Comparison of ENCODE assay signal across 8 cellular contexts in the genomic region with DNA sequence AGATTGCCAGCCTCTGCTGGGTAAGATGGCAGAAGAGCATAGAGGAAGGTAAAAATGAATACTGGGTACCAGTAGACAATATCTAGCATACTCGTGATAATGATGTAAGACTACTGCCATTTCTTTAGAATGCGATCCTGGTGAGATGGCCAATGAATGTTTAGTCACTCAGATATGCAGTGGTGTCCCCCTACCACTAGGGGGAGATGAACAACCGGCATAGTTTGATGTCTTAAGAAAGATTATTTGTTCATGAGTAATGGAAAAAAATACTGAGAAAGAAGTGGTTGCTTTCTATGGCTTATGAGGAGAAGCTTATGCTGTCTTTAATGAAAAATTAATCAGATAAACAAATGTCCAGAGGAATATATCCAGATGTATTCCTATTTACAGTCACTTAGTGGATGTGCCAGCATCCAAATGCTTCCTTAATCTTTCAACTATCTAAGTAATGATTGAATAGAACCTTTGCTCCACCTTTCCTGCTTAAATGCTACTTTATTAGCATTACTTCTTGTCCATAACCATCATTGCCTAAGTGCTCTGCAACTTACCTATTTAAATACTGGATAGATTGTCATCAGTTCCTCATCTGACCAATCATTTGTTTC.
DNase-seq lines count a peak whose midpoint lies in the region; ATAC-seq and TF ChIP-seq lines count a peak whose summit lies in the region.

No MANE protein-coding gene starts in this region.

- TF ChIP-seq CTCF in WI38 (IDR thresholded peaks at IDR 0.05; ENCODE audit: low read depth, low read length) (peak; percentile 69), vagina (IDR thresholded peaks at IDR 0.05) (peak; percentile 57 to 65 (median 64))

- no peak overlapping the region for H3K27ac ChIP-seq in CD4-positive, CD25-positive, alpha-beta regulatory T cell (ENCODE audit: insufficient read depth, low read length, poor library complexity, severe bottlenecking)
- no peak overlapping the region for H3K27ac ChIP-seq in naive thymus-derived CD4-positive, alpha-beta T cell (ENCODE audit: low read depth, low read length)
- H3K27ac ChIP-seq in vagina = no peak overlapping the region

- H3K27ac Mint-ChIP-seq in CD4-positive, CD25-positive, alpha-beta regulatory T cell = peak overlapping the region in 1 of 3 donors; percentile 7
- peak overlapping the region in 1 of 9 donors; percentile 16 for H3K27ac Mint-ChIP-seq in naive thymus-derived CD4-positive, alpha-beta T cell

- H3K36me3 Mint-ChIP-seq in CD4-positive, CD25-positive, alpha-beta regulatory T cell = no peaks in the 10 kb centered on the region
- H3K36me3 Mint-ChIP-seq in naive thymus-derived CD4-positive, alpha-beta T cell = no peaks in the 10 kb centered on the region

- no peaks in the 10 kb centered on the region for H3K36me3 ChIP-seq in CD4-positive, CD25-positive, alpha-beta regulatory T cell (ENCODE audit: control insufficient read depth, insufficient read depth, low read length)
- no peaks in the 10 kb centered on the region for H3K36me3 ChIP-seq in naive thymus-derived CD4-positive, alpha-beta T cell (ENCODE audit: control insufficient read depth in 2 of 3, insufficient read depth in 3 of 3, low read length in 3 of 3)
- no peaks in the 10 kb centered on the region for H3K36me3 ChIP-seq in vagina

- no peak overlapping the region for H3K4me3 ChIP-seq in CD4-positive, CD25-positive, alpha-beta regulatory T cell (ENCODE audit: low read depth, low read length)
- H3K4me3 ChIP-seq in WI38 (ENCODE audit: low read depth, low read length) = no peak overlapping the region
- no peak overlapping the region for H3K4me3 ChIP-seq in naive thymus-derived CD4-positive, alpha-beta T cell (ENCODE audit: low read length)
- H3K4me3 ChIP-seq in vagina = no peak overlapping the region

- DNase-seq in CD4-positive, CD25-positive, alpha-beta regulatory T cell = peak in 2 of 3 donors; percentile 40 to 72
- DNase-seq in NCI-H2081 treated with DMSO at 0.1 percent for 48 hours (lab: John Stamatoyannopoulos, UW) (peak; percentile 18), erythroblast (lab: John Stamatoyannopoulos, UW) (peak; percentile 49 to 68), vagina (ENCODE audit: extremely low spot score in 2 of 2) (no peak)
- DNase-seq in naive thymus-derived CD4-positive, alpha-beta T cell = peak in 7 of 9 donors; percentile 19 to 56 (median 51)

- POLR2A ChIA-PET in naive thymus-derived CD4-positive, alpha-beta T cell (lab: Charles Lee) = interaction anchor here (0.6 kb wide), 1 partner anchor 1178 kb away, joined by 4 read pairs; no protein-coding TSS in a partner anchor

- CTCF ChIA-PET in naive thymus-derived CD4-positive, alpha-beta T cell (lab: Charles Lee) = interaction anchor here (0.6 to 1.6 kb wide), 7 partner anchors 12 to 791 kb away, joined by 3 to 4 read pairs (median 3); no protein-coding TSS in a partner anchor

- no peaks in the 10 kb centered on the region for H3K9me3 Mint-ChIP-seq in CD4-positive, CD25-positive, alpha-beta regulatory T cell
- no peaks in the 10 kb centered on the region for H3K9me3 Mint-ChIP-seq in naive thymus-derived CD4-positive, alpha-beta T cell

- no peaks in the 10 kb centered on the region for H3K27me3 ChIP-seq in CD4-positive, CD25-positive, alpha-beta regulatory T cell (ENCODE audit: control insufficient read depth, insufficient read depth, low read length)
- no peaks in the 10 kb centered on the region for H3K27me3 ChIP-seq in naive thymus-derived CD4-positive, alpha-beta T cell (ENCODE audit: control insufficient read depth in 2 of 2, insufficient read depth in 2 of 2, low read length in 2 of 2)
- H3K27me3 ChIP-seq in vagina = no peaks in the 10 kb centered on the region

- H3K27me3 Mint-ChIP-seq in CD4-positive, CD25-positive, alpha-beta regulatory T cell = peaks cover 5% of the 10 kb centered on the region
- H3K27me3 Mint-ChIP-seq in naive thymus-derived CD4-positive, alpha-beta T cell = no peaks in the 10 kb centered on the region

- TF ChIP-seq POLR2A in erythroblast (IDR thresholded peaks at IDR 0.05; ENCODE audit: low read length) (no peak), vagina (IDR thresholded peaks at IDR 0.05) (no peak)

- intact Hi-C loops in naive thymus-derived CD4-positive, alpha-beta T cell (cut with micrococcal nuclease) = loop anchor here (1.0 to 10.0 kb wide), 6 partner anchors 64 to 1781 kb away; no protein-coding TSS in a partner anchor
- intact Hi-C loops in vagina (cut with DNase I) = no loop called here

- H3K4me3 Mint-ChIP-seq in CD4-positive, CD25-positive, alpha-beta regulatory T cell = no peak overlapping the region
- no peak overlapping the region for H3K4me3 Mint-ChIP-seq in naive thymus-derived CD4-positive, alpha-beta T cell

- peak in 1 of 2 donors; percentile 43 for ATAC-seq in CD4-positive, CD25-positive, alpha-beta regulatory T cell (ENCODE audit: low read depth in 2 of 2)
- ATAC-seq in GM18867 (IDR thresholded peaks at IDR 0.05; ENCODE audit: unreplicated experiment) (peak; percentile 96), HG03039 (IDR thresholded peaks at IDR 0.05; ENCODE audit: unreplicated experiment) (peak; percentile 80)
- peak; percentile 63 for ATAC-seq in naive thymus-derived CD4-positive, alpha-beta T cell

- H3K9me3 ChIP-seq in CD4-positive, CD25-positive, alpha-beta regulatory T cell (ENCODE audit: control insufficient read depth in 2 of 2, low read length in 2 of 2) = no peaks in the 10 kb centered on the region
- no peaks in the 10 kb centered on the region for H3K9me3 ChIP-seq in naive thymus-derived CD4-positive, alpha-beta T cell (ENCODE audit: control insufficient read depth in 2 of 3, low read length in 3 of 3)
- no peaks in the 10 kb centered on the region for H3K9me3 ChIP-seq in vagina

- H3K4me1 Mint-ChIP-seq in CD4-positive, CD25-positive, alpha-beta regulatory T cell = peaks cover 0 to 10% (median 1%) of the 10 kb centered on the region in 4 donors
- peaks cover 0 to 41% (median 14%) of the 10 kb centered on the region in 7 donors for H3K4me1 Mint-ChIP-seq in naive thymus-derived CD4-positive, alpha-beta T cell

- H3K4me1 ChIP-seq in CD4-positive, CD25-positive, alpha-beta regulatory T cell (ENCODE audit: control insufficient read depth, insufficient read depth, low read length, poor library complexity, severe bottlenecking) = no peaks in the 10 kb centered on the region
- no peaks in the 10 kb centered on the region for H3K4me1 ChIP-seq in naive thymus-derived CD4-positive, alpha-beta T cell (ENCODE audit: control insufficient read depth in 2 of 2, insufficient read depth in 2 of 2, low read length in 2 of 2)
- H3K4me1 ChIP-seq in vagina = no peaks in the 10 kb centered on the region

Comparison
In these comparisons a context has a peak if more than half of its experiments do, and no peak if none do; other contexts are left out.
1. DNase-seq: peak in CD4-positive, CD25-positive, alpha-beta regulatory T cell (2 of 3), NCI-H2081 treated with DMSO at 0.1 percent for 48 hours (single experiment), erythroblast (2 of 2) and naive thymus-derived CD4-positive, alpha-beta T cell (7 of 9); none in vagina (0 of 2).